8 cellular contexts compared by ENCODE assay signal in genomic region chr1:217630711-217631591, GRCh38. TPM values are rescaled to one million over a fixed set of nuclear protein-coding genes. Genes with fewer than 3 reads are reported as not detected.
A peak's percentile ranks its signal among the peaks of the same experiment; 100 is the strongest.
DNase-seq lines count a peak whose midpoint lies in the region; ATAC-seq, FAIRE-seq and TF ChIP-seq lines count a peak whose summit lies in the region.

GPATCH2 (minus strand) TSS chr1:217631090; CDS start chr1:217630971, 119 bp downstream.
SPATA17 (plus strand) TSS chr1:217631344; CDS start chr1:217631379, 35 bp downstream.

- H3K9me3 ChIP-seq in kidney (ENCODE audit: control insufficient read depth in 1 of 2, low read length in 2 of 2) = no peaks in the 10 kb centered on the region

- peak within 1 kb of the TSS; percentile 81 to 98 for H3K4me3 ChIP-seq in kidney (ENCODE audit: low read length in 2 of 2)

- H3K36me3 ChIP-seq in kidney (ENCODE audit: control insufficient read depth in 1 of 2, insufficient read depth in 2 of 2, low read length in 2 of 2) = no peaks in the 10 kb centered on the region

- DNase-seq in AML-193 (lab: John Stamatoyannopoulos, UW) (peak; percentile 85 to 91), NCI-H345 (lab: John Stamatoyannopoulos, UW) (peak; percentile 93), cerebellar cortex (ENCODE audit: low spot score) (peak; percentile 90), kidney (peak; percentile 90)
- peak; percentile 78 for DNase-seq in stimulated activated CD4-positive, alpha-beta T cell treated with anti-CD3 and anti-CD28 coated beads, Interleukin-15, amount 100 ng/mL, for 24 hours

- peak within 1 kb of the TSS; percentile 85 to 88 for H3K27ac ChIP-seq in kidney (ENCODE audit: low read depth in 2 of 2, low read length in 2 of 2)

- intact Hi-C loops in kidney (cut with DNase I) = no loop called here

- ATAC-seq in GM19025 (IDR thresholded peaks at IDR 0.05; ENCODE audit: low read depth, unreplicated experiment) = peak; percentile 98
- peak; percentile 95 for ATAC-seq in HG03280 (IDR thresholded peaks at IDR 0.05; ENCODE audit: unreplicated experiment)
- peak; percentile 80 to 83 for ATAC-seq in activated CD4-positive, CD25-positive, alpha-beta regulatory T cell treated with anti-CD3 and anti-CD28 coated beads, Interleukin-2, amount 50 U/mL, for 24 hours

- FAIRE-seq in kidney (lab: Jason Lieb, UNC) = no peak

- H3K4me1 ChIP-seq in kidney (ENCODE audit: control insufficient read depth in 1 of 2, insufficient read depth in 1 of 2, low read depth in 1 of 2, low read length in 2 of 2) = peaks cover 5 to 8% of the 10 kb centered on the region in 2 donors

- peak; percentile 12 for TF ChIP-seq CTCF in kidney (IDR thresholded peaks at IDR 0.05; ENCODE audit: borderline replicate concordance, extremely low read depth, insufficient read depth)

- H3K9ac ChIP-seq in kidney (ENCODE audit: low read length in 2 of 2) = peak within 1 kb of the TSS; percentile 70 to 87

RNA-seq across cellular contexts. Expression of gene GPATCH2, which starts in this region (rescaled TPM):
- 18.7 TPM for total RNA-seq in kidney
- polyA plus RNA-seq in kidney (ENCODE audit: insufficient read depth, low read depth, low replicate concordance) = 3.9 TPM

RNA-seq across cellular contexts. Expression of gene SPATA17, which starts in this region (rescaled TPM):
- total RNA-seq in kidney = 5.7 TPM
- 7.1 TPM for polyA plus RNA-seq in kidney (ENCODE audit: insufficient read depth, low read depth, low replicate concordance)

Comparison
In these comparisons a context has a peak if more than half of its experiments do, and no peak if none do; other contexts are left out.
1. Peak in every context shown above with its lines: DNase-seq, ATAC-seq, H3K4me3 ChIP-seq and H3K27ac ChIP-seq.